In the genomic region with DNA sequence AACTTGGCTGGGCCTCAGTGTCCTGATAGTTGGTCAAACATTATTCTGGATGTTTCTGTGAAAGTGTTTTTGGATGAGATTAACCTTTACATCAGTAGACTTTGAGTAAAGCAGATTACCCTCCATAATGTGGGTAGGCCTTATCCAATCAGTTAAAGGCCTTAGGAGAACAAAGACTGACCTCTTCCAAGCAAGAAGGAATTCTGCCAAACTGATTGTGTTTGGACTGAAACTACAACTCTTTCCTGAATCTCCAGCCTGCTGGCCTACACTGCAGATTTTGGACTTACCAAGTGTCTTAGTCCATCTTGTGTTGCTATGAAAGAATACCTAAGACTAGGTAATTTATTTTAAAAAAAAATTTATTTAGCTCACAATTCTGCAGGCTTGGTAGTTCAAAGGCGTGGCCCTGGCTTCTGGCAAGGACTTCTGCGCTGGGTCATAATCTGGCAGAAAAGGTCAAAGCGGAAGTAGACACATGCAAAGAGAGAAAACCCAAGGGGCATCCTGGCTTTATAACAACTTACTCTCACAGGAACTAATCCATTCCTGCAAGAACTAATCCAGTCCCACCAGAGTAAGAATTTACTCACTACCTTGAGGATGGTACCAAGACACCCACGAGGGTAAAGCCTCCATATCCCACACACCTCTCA, we compare ENCODE assay signal across 12 cellular contexts. TPM values are rescaled to one million over a fixed set of nuclear protein-coding genes. Genes with fewer than 3 reads are reported as not detected.
A peak's percentile ranks its signal among the peaks of the same experiment; 100 is the strongest.
DNase-seq lines count a peak whose midpoint lies in the region; ATAC-seq and TF ChIP-seq lines count a peak whose summit lies in the region.
"Had no signal": no experiment of that assay in that cellular context is flagged by ENCODE, and none has a peak within 500 bp of the region (broad histone marks: within the 10 kb centered on the region; RNA-seq: fewer than 3 reads in every experiment).

No MANE protein-coding gene starts in this region.

- TF ChIP-seq EP300 in esophagus muscularis mucosa (IDR thresholded peaks at IDR 0.05), result no peak
- no peak for TF ChIP-seq EP300 in stomach (IDR thresholded peaks at IDR 0.05)

- no peaks in the 10 kb centered on the region for H3K36me3 Mint-ChIP-seq in natural killer cell

- ATAC-seq in Right ventricle myocardium superior (ENCODE audit: poor library complexity) (peak; percentile 22), natural killer cell (no peak)
- ATAC-seq: GM23338 had no signal

- H3K27me3 ChIP-seq in esophagus muscularis mucosa (no peaks in the 10 kb centered on the region), stomach (no peaks in the 10 kb centered on the region)

- H3K4me1 ChIP-seq in esophagus muscularis mucosa (peaks cover 0 to 3% (median 0%) of the 10 kb centered on the region in 4 donors), stomach (peaks cover 5 to 40% (median 33%) of the 10 kb centered on the region in 4 donors)
- H3K4me1 ChIP-seq: Caco-2 had no signal

- H3K9me3 Mint-ChIP-seq in natural killer cell, result no peaks in the 10 kb centered on the region
- H3K9me3 Mint-ChIP-seq: CD4-positive, alpha-beta T cell; GM23338 had no signal

- 92% methylated on average over 4 of the region's 4 CpGs for WGBS in esophagus muscularis mucosa
- WGBS in stomach, 5 donors, result 39 to 63% (median 53%) methylated on average over 4 of the region's 4 CpGs

- no peaks in the 10 kb centered on the region for H3K9me3 ChIP-seq in esophagus muscularis mucosa
- no peaks in the 10 kb centered on the region for H3K9me3 ChIP-seq in stomach
- H3K9me3 ChIP-seq: Caco-2 had no signal

- H3K27me3 Mint-ChIP-seq in natural killer cell (ENCODE audit: low read depth in 2 of 2), result peaks cover 0 to 3% of the 10 kb centered on the region in 2 donors
- H3K27me3 Mint-ChIP-seq: CD4-positive, alpha-beta T cell had no signal

- H3K4me3 Mint-ChIP-seq in natural killer cell, result no peak overlapping the region
- H3K4me3 Mint-ChIP-seq: CD4-positive, alpha-beta T cell; GM23338 had no signal

- H3K4me3 ChIP-seq in esophagus muscularis mucosa, result no peak overlapping the region
- H3K4me3 ChIP-seq in stomach, result no peak overlapping the region
- H3K4me3 ChIP-seq: GM23338 had no signal

- intact Hi-C loops in Right ventricle myocardium superior (cut with DNase I) (no loop called here), cardiac septum (cut with DNase I) (no loop called here), esophagus muscularis mucosa (cut with DNase I) (no loop called here), stomach (cut with DNase I; ENCODE audit: low total_unique reads) (no loop called here), natural killer cell (cut with micrococcal nuclease) (no loop called here)

- H3K27ac Mint-ChIP-seq in natural killer cell, result no peak overlapping the region
- H3K27ac Mint-ChIP-seq: CD4-positive, alpha-beta T cell; GM23338 had no signal

- H3K36me3 ChIP-seq in esophagus muscularis mucosa (no peaks in the 10 kb centered on the region), stomach (no peaks in the 10 kb centered on the region)

- H3K27ac ChIP-seq in 22Rv1, result peak overlapping the region; percentile 57
- H3K27ac ChIP-seq in esophagus muscularis mucosa (replicated peaks in 1 of 4), result no peak overlapping the region
- peak overlapping the region; percentile 35 to 80 (median 64) for H3K27ac ChIP-seq in stomach
- H3K27ac ChIP-seq: C4-2B had no signal

- H3K4me1 Mint-ChIP-seq in natural killer cell, result no peaks in the 10 kb centered on the region
- H3K4me1 Mint-ChIP-seq: GM23338 had no signal

- no peak for TF ChIP-seq POLR2A in esophagus muscularis mucosa (IDR thresholded peaks at IDR 0.05; ENCODE audit: low read depth)
- no peak for TF ChIP-seq POLR2A in stomach (IDR thresholded peaks at IDR 0.05)

- DNase-seq in Right ventricle myocardium superior (no peak), cardiac septum (ENCODE audit: low spot score) (no peak), esophagus muscularis mucosa (ENCODE audit: extremely low spot score) (peak; percentile 34), stomach (no peak), natural killer cell (no peak), dedifferentiated amniotic fluid mesenchymal stem cell (ENCODE audit: extremely low spot score) (no peak)
- DNase-seq: Caco-2; CD4-positive, alpha-beta T cell; HCEC 1CT had no signal

- TF ChIP-seq CTCF in 22Rv1 (IDR thresholded peaks at IDR 0.05), result no peak
- TF ChIP-seq CTCF in esophagus muscularis mucosa (IDR thresholded peaks at IDR 0.05), result no peak
- TF ChIP-seq CTCF in stomach (IDR thresholded peaks at IDR 0.05), result no peak
- TF ChIP-seq CTCF in natural killer cell (IDR thresholded peaks at IDR 0.05), result no peak

RNA-seq across cellular contexts. Expression of a gene that starts 8.6 kb away (rescaled TPM):
- total RNA-seq in Right ventricle myocardium superior (32.9 TPM), cardiac septum (15.8 TPM), esophagus muscularis mucosa (10 to 100 TPM; 11.9 to 22.0 (median 19.5) TPM), stomach (10 to 100 TPM; 21.3 to 64.2 (median 25.7) TPM), natural killer cell (1 to 10 TPM in 1 of 3 donors, under 1 TPM in 1, not detected in 1; 0.61 to 2.6 TPM)
- 10 to 100 TPM in 1 of 3 donors, 1 to 10 TPM in 2; 8.0 to 15.1 (median 9.3) TPM for polyA plus RNA-seq in stomach

RNA-seq across cellular contexts. Expression of a gene that starts 21.5 kb away (rescaled TPM):
- total RNA-seq in Right ventricle myocardium superior, result 191 TPM
- total RNA-seq in cardiac septum, result 206 TPM
- total RNA-seq in esophagus muscularis mucosa, result 100 to 1,000 TPM; 283 to 347 (median 336) TPM
- 100 to 1,000 TPM; 171 to 408 (median 217) TPM for total RNA-seq in stomach
- polyA plus RNA-seq in stomach, result 10 to 100 TPM; 60.5 to 95.5 (median 74.8) TPM
- total RNA-seq in natural killer cell, result 100 to 1,000 TPM; 183 to 209 (median 206) TPM

Comparison
In these comparisons a context has a peak if more than half of its experiments do, and no peak if none do; other contexts are left out.
1. H3K27ac ChIP-seq: peak in 22Rv1 (single experiment) and stomach (5 of 5); none in esophagus muscularis mucosa (0 of 4).